In the genomic region with DNA sequence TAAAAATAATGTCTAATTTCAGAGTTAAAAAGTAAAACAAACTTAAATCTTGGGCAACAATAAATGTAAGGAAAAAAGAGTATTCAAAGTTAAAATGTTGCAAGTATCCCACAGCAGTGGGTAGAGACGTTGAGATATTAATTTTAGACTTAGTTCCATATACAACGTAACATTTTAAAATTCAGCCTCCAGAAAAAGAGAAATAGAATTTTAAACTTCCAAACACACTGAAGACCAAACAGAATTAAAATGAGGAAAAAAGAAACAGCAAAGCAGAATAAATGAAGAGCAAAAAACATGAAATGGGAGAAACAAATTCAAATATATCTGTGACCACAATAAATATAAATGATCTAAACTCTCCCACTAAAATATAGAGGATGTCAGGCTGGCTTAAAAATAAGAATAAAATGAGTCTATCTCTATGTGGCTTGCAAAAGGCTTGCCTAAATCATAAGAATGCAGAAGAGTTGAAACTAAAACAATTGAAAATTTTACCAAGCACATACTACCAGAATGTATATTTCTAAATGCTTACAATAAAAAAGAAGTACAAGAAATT, we compare ENCODE assay signal across 3 cellular contexts.
TF ChIP-seq lines count a peak whose summit lies in the region.

No MANE protein-coding gene starts in this region.

TF ChIP-seq in HEK293, 187 proteins besides CTCF, POLR2A, EP300 and RAD21 (continued from another document):
- TF ChIP-seq ZNF274 (IDR thresholded peaks at IDR 0.05; ENCODE audit: low read length): no peak
- no peak for TF ChIP-seq ZNF274 (tag by site-specific recombination; IDR thresholded peaks at IDR 0.05; ENCODE audit: borderline replicate concordance)
- TF ChIP-seq SETDB1 (IDR thresholded peaks at IDR 0.05; ENCODE audit: insufficient read length, low read length): peak; percentile 42
- TF ChIP-seq ZBTB20 (tag by site-specific recombination; IDR thresholded peaks at IDR 0.05): no peak
- no peak for TF ChIP-seq ZNF596 (tag by site-specific recombination; IDR thresholded peaks at IDR 0.05)

TF ChIP-seq in K562, 482 proteins besides CTCF, POLR2A, EP300 and RAD21 (continued from another document):
- peak; percentile 4 for TF ChIP-seq RBM25 (IDR thresholded peaks at IDR 0.05; ENCODE audit: low read depth, low read length, severe bottlenecking)

TF ChIP-seq in GM12891, 5 proteins besides CTCF, POLR2A, EP300 and RAD21 (continued from another document):
- no peak for TF ChIP-seq PAX5 (IDR thresholded peaks at IDR 0.05; ENCODE audit: insufficient read depth, low read length, severe bottlenecking)
- no peak for TF ChIP-seq POU2F2 (IDR thresholded peaks at IDR 0.05; ENCODE audit: low read depth, low read length)
- TF ChIP-seq POLR2AphosphoS5 (IDR thresholded peaks at IDR 0.05; ENCODE audit: low read depth, low read length): no peak
